Comparison of ENCODE assay signal across 25 cellular contexts in the genomic region with DNA sequence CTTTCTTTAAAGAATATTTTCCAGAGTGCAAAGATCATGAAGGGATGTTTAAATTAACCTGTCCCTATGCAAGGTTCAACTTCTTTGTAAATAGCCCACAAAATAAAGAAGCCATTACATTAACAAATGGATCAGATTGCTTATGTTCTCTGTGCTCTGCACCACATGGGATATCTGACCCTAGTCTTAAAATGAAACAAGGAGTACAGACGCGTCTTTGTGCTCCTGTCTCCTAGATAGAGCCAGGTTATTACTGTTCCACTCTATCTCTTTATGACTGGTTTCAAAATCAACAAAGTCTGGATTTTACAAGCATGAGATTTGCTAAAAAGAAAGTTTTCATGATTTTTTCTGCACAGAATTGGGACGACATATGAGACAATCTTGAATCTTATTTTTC.
"Had no signal": no experiment of that assay in that cellular context is flagged by ENCODE, and none has a peak within 500 bp of the region (broad histone marks: within the 10 kb centered on the region; RNA-seq: fewer than 3 reads in every experiment).

No MANE protein-coding gene starts in this region.

- FAIRE-seq: HTR-8/SVneo had no signal

- ATAC-seq: Panc1, PC-3 had no signal

- H3K27ac ChIP-seq: HL-60, RWPE1 had no signal

- H3K36me3 ChIP-seq: MG63 had no signal

- DNase-seq: IMR-90; Karpas-422; KG1; MG63; NCI-H1092 treated with DMSO at 0.1 percent for 48 hours; NCI-H1436; NCI-H187; NCI-H2029; NCI-H2081 treated with DMSO at 0.1 percent for 48 hours; NCI-H2171; NCI-H226; NCI-H446; NCI-H510A; NCI-H524 treated with DMSO at 0.1 percent for 48 hours; NCI-H69; NCI-H774; NK-92 treated with Interleukin-12 subunit alpha and Interleukin-12 subunit beta, amount 100 ng/mL, for 24 hours; PC-3; SHP77; SK-N-SH; SW 1271 had no signal

- H3K4me3 ChIP-seq: MG63 had no signal

- H3K27me3 ChIP-seq: MG63 had no signal

- H3K9me3 ChIP-seq: MG63, SK-N-SH had no signal
